2 cellular contexts compared by ENCODE assay signal in genomic region chr3:62131620-62132019, GRCh38.
TF ChIP-seq lines count a peak whose summit lies in the region.

No MANE protein-coding gene starts in this region.

TF ChIP-seq in Ishikawa, 13 proteins besides CTCF, POLR2A, EP300 and RAD21 (continued from another document):
- TF ChIP-seq REST (IDR thresholded peaks at IDR 0.05; ENCODE audit: low read depth), result no peak
- TF ChIP-seq EGR1 (IDR thresholded peaks at IDR 0.05), result no peak
TF ChIP-seq in Ishikawa: peak in this region for 0.

TF ChIP-seq in K562, 482 proteins besides CTCF, POLR2A, EP300 and RAD21:
- TF ChIP-seq ZNF609 (CRISPR knock-in tag; IDR thresholded peaks at IDR 0.05; ENCODE audit: borderline replicate concordance) (no peak), VEZF1 (CRISPR knock-in tag; IDR thresholded peaks at IDR 0.05) (no peak), PHB (CRISPR knock-in tag; IDR thresholded peaks at IDR 0.05) (no peak), ATF6 (CRISPR knock-in tag; IDR thresholded peaks at IDR 0.05) (no peak), ZBTB34 (CRISPR knock-in tag; IDR thresholded peaks at IDR 0.05) (no peak), ZNF224 (CRISPR knock-in tag; IDR thresholded peaks at IDR 0.05) (no peak)
TF ChIP-seq in K562: peak in this region for 0.
